Comparison of ENCODE assay signal across 22 cellular contexts in genomic region chr19:13112555-13112954, GRCh38. TPM values are rescaled to one million over a fixed set of nuclear protein-coding genes. Genes with fewer than 3 reads are reported as not detected.
A peak's percentile ranks its signal among the peaks of the same experiment; 100 is the strongest.
DNase-seq lines count a peak whose midpoint lies in the region; ATAC-seq, FAIRE-seq and TF ChIP-seq lines count a peak whose summit lies in the region.
"Had no signal": no experiment of that assay in that cellular context is flagged by ENCODE, and none has a peak within 500 bp of the region (broad histone marks: within the 10 kb centered on the region; RNA-seq: fewer than 3 reads in every experiment).

No MANE protein-coding gene starts in this region.

- TF ChIP-seq RAD21 in HepG2 (CRISPR knock-in tag; IDR thresholded peaks at IDR 0.05), result no peak

- H3K4me2 ChIP-seq in HepG2 (ENCODE audit: low read depth, low read length), result no peak overlapping the region
- H3K4me2 ChIP-seq in osteoblast (ENCODE audit: insufficient read depth, low read length), result no peak overlapping the region
- H3K4me2 ChIP-seq: BLaER1 had no signal

- no peaks in the 10 kb centered on the region for H3K9me3 ChIP-seq in HepG2 (ENCODE audit: low read length)
- H3K9me3 ChIP-seq in right lobe of liver, result no peaks in the 10 kb centered on the region
- H3K9me3 ChIP-seq in lower lobe of right lung, result no peaks in the 10 kb centered on the region
- no peaks in the 10 kb centered on the region for H3K9me3 ChIP-seq in osteoblast (ENCODE audit: low read depth, low read length)
- H3K9me3 ChIP-seq in suprapubic skin, result no peaks in the 10 kb centered on the region
- H3K9me3 ChIP-seq: BLaER1, HAP-1 had no signal

- H3K4me1 ChIP-seq in HepG2 (ENCODE audit: insufficient read depth, low read length) (peaks cover 11% of the 10 kb centered on the region), right lobe of liver (peaks cover 0 to 9% (median 3%) of the 10 kb centered on the region in 4 donors), lower lobe of right lung (peaks cover 17% of the 10 kb centered on the region), osteoblast (ENCODE audit: insufficient read depth, low read length) (peaks cover 18% of the 10 kb centered on the region), suprapubic skin (peaks cover 20% of the 10 kb centered on the region)

- no peak for FAIRE-seq in HepG2 (lab: Jason Lieb, UNC)
- FAIRE-seq: A204.1, D721Med, GM12892, H54 had no signal

- CTCF ChIA-PET in HepG2 (lab: Yijun Ruan, JAX; ENCODE audit: low intra/inter-chr PET ratio, low total read pairs), result no interaction called here

- WGBS in HepG2 (ENCODE audit: low lambda C conversion rate), result 98% methylated on average over 8 of the region's 10 CpGs
- no CpG with 5 or more reads among the region's 10 CpGs for WGBS in right lobe of liver (ENCODE audit: insufficient coverage, low coverage, low lambda C conversion rate, missing lambda C conversion rate)
- 90% methylated on average over 10 of the region's 10 CpGs for WGBS in suprapubic skin

- no peak overlapping the region for H3K9ac ChIP-seq in HepG2 (ENCODE audit: insufficient read depth, low read depth, low read length)
- H3K9ac ChIP-seq: BLaER1 had no signal

- TF ChIP-seq EP300 in HepG2 (IDR thresholded peaks at IDR 0.05; ENCODE audit: low read depth in 2 of 2, low read length in 2 of 2), result no peak
- TF ChIP-seq EP300 in HepG2 (CRISPR knock-in tag; IDR thresholded peaks at IDR 0.05; ENCODE audit: borderline replicate concordance), result no peak
- TF ChIP-seq EP300 in suprapubic skin (IDR thresholded peaks at IDR 0.05), result no peak

- H4K20me1 ChIP-seq in HepG2 (ENCODE audit: insufficient read depth, low read length) (no peaks in the 10 kb centered on the region), osteoblast (ENCODE audit: insufficient read depth, low read length) (no peaks in the 10 kb centered on the region)
- H4K20me1 ChIP-seq: BLaER1 had no signal

- H3K27me3 ChIP-seq in HepG2 (ENCODE audit: control insufficient read depth in 1 of 2, insufficient read depth in 2 of 2, low read length in 2 of 2) (no peaks in the 10 kb centered on the region; a peak in 1 of 5 replicates), right lobe of liver (no peaks in the 10 kb centered on the region), lower lobe of right lung (ENCODE audit: low read depth) (no peaks in the 10 kb centered on the region), osteoblast (ENCODE audit: insufficient read depth, low read length) (no peaks in the 10 kb centered on the region), suprapubic skin (no peaks in the 10 kb centered on the region)
- H3K27me3 ChIP-seq: BLaER1 had no signal

- DNase-seq in HepG2 (ENCODE audit: low spot score) (no peak), right lobe of liver (no peak), lower lobe of right lung (peak; percentile 33), osteoblast (ENCODE audit: insufficient read length, low spot score, missing footprints) (peak; percentile 73), suprapubic skin (ENCODE audit: low spot score in 2 of 2) (no peak)
- DNase-seq in stimulated activated naive CD4-positive, alpha-beta T cell treated with Interleukin-2 at 50 U/mL for 16 hours (lab: John Stamatoyannopoulos, UW), result no peak
- DNase-seq: CD4-positive, CD25-positive, alpha-beta regulatory T cell; CD8-positive, alpha-beta memory T cell; DMS 273 treated with DMSO at 0.1 percent for 48 hours; DMS79; EL; GDM1; GOT3; HFFc6 had no signal

- peaks cover 16% of the 10 kb centered on the region for H3K79me2 ChIP-seq in HepG2 (ENCODE audit: insufficient read depth, low read length)
- H3K79me2 ChIP-seq in osteoblast (ENCODE audit: insufficient read depth, low read length), result peaks cover 16% of the 10 kb centered on the region

- TF ChIP-seq POLR2A in HepG2 (IDR thresholded peaks at IDR 0.05; ENCODE audit: insufficient read depth in 1 of 2, low read depth in 2 of 2, low read length in 2 of 2), result no peak; a peak in 1 of 4 replicates
- TF ChIP-seq POLR2A in right lobe of liver (IDR thresholded peaks at IDR 0.05), result no peak
- no peak for TF ChIP-seq POLR2A in suprapubic skin (IDR thresholded peaks at IDR 0.05)

- H3K36me3 ChIP-seq in HepG2 (replicated peaks in 1 of 2; ENCODE audit: control insufficient read depth in 1 of 2, insufficient read depth in 2 of 2, low read length in 2 of 2) (peaks cover 10 to 18% of the 10 kb centered on the region in 2 experiments; a peak in 4 of 5 replicates), right lobe of liver (peaks cover 0 to 18% (median 0%) of the 10 kb centered on the region in 4 donors), lower lobe of right lung (peaks cover 36% of the 10 kb centered on the region), osteoblast (ENCODE audit: insufficient read depth, low read length) (peaks cover 26% of the 10 kb centered on the region), suprapubic skin (peaks cover 33% of the 10 kb centered on the region)

- no peak overlapping the region for H3K4me3 ChIP-seq in HepG2 (replicated peaks in 1 of 3; ENCODE audit: insufficient read depth in 1 of 3, low read depth in 2 of 3, low read length in 3 of 3)
- H3K4me3 ChIP-seq in right lobe of liver, result no peak overlapping the region
- H3K4me3 ChIP-seq in lower lobe of right lung, result no peak overlapping the region
- no peak overlapping the region for H3K4me3 ChIP-seq in osteoblast (ENCODE audit: insufficient read depth, low read length)
- no peak overlapping the region for H3K4me3 ChIP-seq in suprapubic skin
- H3K4me3 ChIP-seq: BLaER1, HAP-1 had no signal

- H3K27ac ChIP-seq in HepG2 (ENCODE audit: extremely low read length, insufficient read depth, low read length) (no peak overlapping the region), right lobe of liver (no peak overlapping the region), lower lobe of right lung (no peak overlapping the region), osteoblast (ENCODE audit: low read depth, low read length) (no peak overlapping the region), suprapubic skin (no peak overlapping the region)
- H3K27ac ChIP-seq: BLaER1, C4-2B had no signal

- in situ Hi-C loops in HepG2 (cut with HindIII; ENCODE audit: extremely low pct_ligation_motif_present, low pct_unique_long_range_greater_than_20kb), result no loop called here

- no peak for ATAC-seq in HepG2
- ATAC-seq in right lobe of liver, result no peak
- ATAC-seq in lower lobe of right lung, result no peak
- ATAC-seq in HG03442 (IDR thresholded peaks at IDR 0.05; ENCODE audit: unreplicated experiment), result no peak

- POLR2A ChIA-PET in HepG2 (lab: Yijun Ruan, JAX), result no interaction called here

- TF ChIP-seq CTCF in HepG2 (CRISPR knock-in tag; IDR thresholded peaks at IDR 0.05) (no peak), right lobe of liver (IDR thresholded peaks at IDR 0.05) (no peak), lower lobe of right lung (IDR thresholded peaks at IDR 0.05) (no peak), osteoblast (IDR thresholded peaks at IDR 0.05; ENCODE audit: extremely low read depth, low read depth, low read length) (no peak), suprapubic skin (IDR thresholded peaks at IDR 0.05) (no peak)

- BruUV-seq in HepG2 (replicated peaks; lab: Mats Ljungman, UMichigan), result no TSS peak

- H2AFZ ChIP-seq in HepG2 (ENCODE audit: low read length) (no peak overlapping the region), osteoblast (ENCODE audit: low read length) (no peak overlapping the region)

- intact Hi-C loops in HepG2 (cut with micrococcal nuclease; ENCODE audit: unreplicated experiment), result no loop called here
- intact Hi-C loops in right lobe of liver (cut with DNase I), result no loop called here
- intact Hi-C loops in lower lobe of right lung (cut with DNase I), result no loop called here

RNA-seq across cellular contexts. Expression of gene TRMT1, which starts 4.0 kb away (rescaled TPM):
- total RNA-seq in HepG2 (2016; rRNA removed; fragmentation: Illumina TruSeq; extraction: Trizol) (27.9 and 44.1 TPM in 2 replicates), right lobe of liver (10 to 100 TPM; 15.0 to 20.5 (median 17.2) TPM), lower lobe of right lung (29.3 TPM), osteoblast (18.6 and 29.7 TPM in 2 replicates), suprapubic skin (10 to 100 TPM; 35.1 to 46.2 (median 40.6) TPM)
- 9.6 and 11.8 TPM in 2 replicates for total RNA-seq in HepG2 (2016; cell fraction: cytosol; rRNA removed; fragmentation: Illumina TruSeq; extraction: Trizol; ENCODE audit: low read depth)
- total RNA-seq in HepG2 (2016; cell fraction: insoluble cytoplasmic fraction; rRNA removed; fragmentation: Illumina TruSeq; extraction: Trizol), result 23.9 and 45.4 TPM in 2 replicates
- total RNA-seq in HepG2 (2016; cell fraction: membrane; rRNA removed; fragmentation: Illumina TruSeq; extraction: Trizol), result 14.3 and 15.5 TPM in 2 replicates
- total RNA-seq in HepG2 (2016; cell fraction: nucleus; rRNA removed; fragmentation: Illumina TruSeq; extraction: Trizol), result 55.3 and 60.2 TPM in 2 replicates
- polyA plus RNA-seq in HepG2 (2011; rRNA removed), result 35.5 and 42.9 TPM in 2 replicates
- polyA plus RNA-seq in HepG2 (2011; cell fraction: cytosol; rRNA removed), result 16.0 and 24.0 TPM in 2 replicates
- 421 and 529 TPM in 2 replicates for polyA plus RNA-seq in HepG2 (2011; cell fraction: nucleus; rRNA removed)
- polyA plus RNA-seq in HepG2 (2012), result 22.9 and 29.0 TPM in 2 replicates
- polyA plus RNA-seq in HepG2 (2016; cell fraction: cytosol; fragmentation: Illumina TruSeq; extraction: Trizol; ENCODE audit: low read depth), result 9.7 and 9.9 TPM in 2 replicates
- polyA plus RNA-seq in HepG2 (2016; cell fraction: insoluble cytoplasmic fraction; fragmentation: Illumina TruSeq; extraction: Trizol; ENCODE audit: low read depth), result 24.6 and 27.1 TPM in 2 replicates
- polyA plus RNA-seq in HepG2 (2016; cell fraction: membrane; fragmentation: Illumina TruSeq; extraction: Trizol; ENCODE audit: low read depth), result 10.7 and 11.5 TPM in 2 replicates
- 144 and 171 TPM in 2 replicates for polyA plus RNA-seq in HepG2 (2016; cell fraction: nucleus; fragmentation: Illumina TruSeq; extraction: Trizol; ENCODE audit: insufficient read depth, low read depth)
- 61.2 and 61.3 TPM in 2 replicates for polyA minus RNA-seq in HepG2 (2011; rRNA and poly(A)+ RNA removed; ENCODE audit: low replicate concordance)
- polyA minus RNA-seq in HepG2 (2011; cell fraction: cytosol; rRNA and poly(A)+ RNA removed), result 12.5 and 24.5 TPM in 2 replicates
- 44.6 and 48.9 TPM in 2 replicates for polyA minus RNA-seq in HepG2 (2011; cell fraction: nucleus; rRNA and poly(A)+ RNA removed)

RNA-seq across cellular contexts. Expression of gene NACC1, which starts 5.5 kb away (rescaled TPM):
- total RNA-seq in HepG2 (2016; rRNA removed; fragmentation: Illumina TruSeq; extraction: Trizol) (31.8 and 46.7 TPM in 2 replicates), right lobe of liver (10 to 100 TPM; 19.2 to 30.3 (median 26.4) TPM), lower lobe of right lung (35.2 TPM), osteoblast (53.9 and 62.5 TPM in 2 replicates), suprapubic skin (10 to 100 TPM; 13.4 to 47.6 (median 35.3) TPM)
- total RNA-seq in HepG2 (2016; cell fraction: cytosol; rRNA removed; fragmentation: Illumina TruSeq; extraction: Trizol; ENCODE audit: low read depth), result 6.8 and 8.2 TPM in 2 replicates
- total RNA-seq in HepG2 (2016; cell fraction: insoluble cytoplasmic fraction; rRNA removed; fragmentation: Illumina TruSeq; extraction: Trizol), result 29.7 and 42.3 TPM in 2 replicates
- 37.1 and 38.6 TPM in 2 replicates for total RNA-seq in HepG2 (2016; cell fraction: membrane; rRNA removed; fragmentation: Illumina TruSeq; extraction: Trizol)
- 21.0 and 21.3 TPM in 2 replicates for total RNA-seq in HepG2 (2016; cell fraction: nucleus; rRNA removed; fragmentation: Illumina TruSeq; extraction: Trizol)
- 42.3 and 55.2 TPM in 2 replicates for polyA plus RNA-seq in HepG2 (2011; rRNA removed)
- 33.3 and 62.6 TPM in 2 replicates for polyA plus RNA-seq in HepG2 (2011; cell fraction: cytosol; rRNA removed)
- polyA plus RNA-seq in HepG2 (2011; cell fraction: nucleus; rRNA removed), result 93.5 and 114 TPM in 2 replicates
- polyA plus RNA-seq in HepG2 (2012), result 13.2 and 18.2 TPM in 2 replicates
- polyA plus RNA-seq in HepG2 (2016; cell fraction: cytosol; fragmentation: Illumina TruSeq; extraction: Trizol; ENCODE audit: low read depth), result 6.3 and 6.7 TPM in 2 replicates
- 35.6 and 46.3 TPM in 2 replicates for polyA plus RNA-seq in HepG2 (2016; cell fraction: insoluble cytoplasmic fraction; fragmentation: Illumina TruSeq; extraction: Trizol; ENCODE audit: low read depth)
- 28.2 and 28.5 TPM in 2 replicates for polyA plus RNA-seq in HepG2 (2016; cell fraction: membrane; fragmentation: Illumina TruSeq; extraction: Trizol; ENCODE audit: low read depth)
- polyA plus RNA-seq in HepG2 (2016; cell fraction: nucleus; fragmentation: Illumina TruSeq; extraction: Trizol; ENCODE audit: insufficient read depth, low read depth), result 37.4 and 39.4 TPM in 2 replicates
- 91.1 and 200 TPM in 2 replicates for polyA minus RNA-seq in HepG2 (2011; rRNA and poly(A)+ RNA removed; ENCODE audit: low replicate concordance)
- polyA minus RNA-seq in HepG2 (2011; cell fraction: cytosol; rRNA and poly(A)+ RNA removed), result 45.0 and 58.7 TPM in 2 replicates
- polyA minus RNA-seq in HepG2 (2011; cell fraction: nucleus; rRNA and poly(A)+ RNA removed), result 12.7 and 13.6 TPM in 2 replicates

RNA-seq across cellular contexts. Expression of gene LYL1, which starts 9.9 kb away (rescaled TPM):
- total RNA-seq in HepG2 (2016; rRNA removed; fragmentation: Illumina TruSeq; extraction: Trizol) (0.69 and 0.75 TPM in 2 replicates), right lobe of liver (1 to 10 TPM; 1.1 to 3.7 (median 2.3) TPM), lower lobe of right lung (27.2 TPM), osteoblast (0.29 and 0.36 TPM in 2 replicates), suprapubic skin (1 to 10 TPM; 1.5 to 2.7 (median 2.2) TPM)
- 0.79 and 0.91 TPM in 2 replicates for total RNA-seq in HepG2 (2016; cell fraction: cytosol; rRNA removed; fragmentation: Illumina TruSeq; extraction: Trizol; ENCODE audit: low read depth)
- total RNA-seq in HepG2 (2016; cell fraction: insoluble cytoplasmic fraction; rRNA removed; fragmentation: Illumina TruSeq; extraction: Trizol), result 0.40 and 0.97 TPM in 2 replicates
- 0.74 and 0.90 TPM in 2 replicates for total RNA-seq in HepG2 (2016; cell fraction: membrane; rRNA removed; fragmentation: Illumina TruSeq; extraction: Trizol)
- total RNA-seq in HepG2 (2016; cell fraction: nucleus; rRNA removed; fragmentation: Illumina TruSeq; extraction: Trizol), result 0.31 and 0.75 TPM in 2 replicates
- 0.72 and 0.92 TPM in 2 replicates for polyA plus RNA-seq in HepG2 (2011; rRNA removed)
- polyA plus RNA-seq in HepG2 (2011; cell fraction: cytosol; rRNA removed), result 0.71 and 1.6 TPM in 2 replicates
- 2.0 and 2.6 TPM in 2 replicates for polyA plus RNA-seq in HepG2 (2011; cell fraction: nucleus; rRNA removed)
- polyA plus RNA-seq in HepG2 (2012), result 0.31 and 0.32 TPM in 2 replicates
- 0.57 and 0.66 TPM in 2 replicates for polyA plus RNA-seq in HepG2 (2016; cell fraction: cytosol; fragmentation: Illumina TruSeq; extraction: Trizol; ENCODE audit: low read depth)
- polyA plus RNA-seq in HepG2 (2016; cell fraction: insoluble cytoplasmic fraction; fragmentation: Illumina TruSeq; extraction: Trizol; ENCODE audit: low read depth), result 0.51 and 0.59 TPM in 2 replicates
- 0.76 and 0.86 TPM in 2 replicates for polyA plus RNA-seq in HepG2 (2016; cell fraction: membrane; fragmentation: Illumina TruSeq; extraction: Trizol; ENCODE audit: low read depth)
- polyA plus RNA-seq in HepG2 (2016; cell fraction: nucleus; fragmentation: Illumina TruSeq; extraction: Trizol; ENCODE audit: insufficient read depth, low read depth), result 0.93 and 1.5 TPM in 2 replicates
- polyA minus RNA-seq in HepG2 (2011; rRNA and poly(A)+ RNA removed; ENCODE audit: low replicate concordance), result 0.09 and 1.9 TPM in 2 replicates
- 0.49 and 0.70 TPM in 2 replicates for polyA minus RNA-seq in HepG2 (2011; cell fraction: cytosol; rRNA and poly(A)+ RNA removed)
- 0.64 and 1.1 TPM in 2 replicates for polyA minus RNA-seq in HepG2 (2011; cell fraction: nucleus; rRNA and poly(A)+ RNA removed)

RNA-seq across cellular contexts. Expression of gene STX10, which starts 37.6 kb away (rescaled TPM):
- total RNA-seq in HepG2 (2016; rRNA removed; fragmentation: Illumina TruSeq; extraction: Trizol) (36.8 and 47.9 TPM in 2 replicates), right lobe of liver (10 to 100 TPM; 18.2 to 41.5 (median 23.4) TPM), lower lobe of right lung (82.7 TPM), osteoblast (78.4 and 81.1 TPM in 2 replicates), suprapubic skin (100 to 1,000 TPM in 1 of 4 donors, 10 to 100 TPM in 3; 71.9 to 110 (median 82.2) TPM)
- total RNA-seq in HepG2 (2016; cell fraction: cytosol; rRNA removed; fragmentation: Illumina TruSeq; extraction: Trizol; ENCODE audit: low read depth), result 56.0 and 67.5 TPM in 2 replicates
- total RNA-seq in HepG2 (2016; cell fraction: insoluble cytoplasmic fraction; rRNA removed; fragmentation: Illumina TruSeq; extraction: Trizol), result 33.4 and 50.3 TPM in 2 replicates
- total RNA-seq in HepG2 (2016; cell fraction: membrane; rRNA removed; fragmentation: Illumina TruSeq; extraction: Trizol), result 78.5 and 90.1 TPM in 2 replicates
- 27.2 and 35.2 TPM in 2 replicates for total RNA-seq in HepG2 (2016; cell fraction: nucleus; rRNA removed; fragmentation: Illumina TruSeq; extraction: Trizol)
- polyA plus RNA-seq in HepG2 (2011; rRNA removed), result 66.4 and 85.5 TPM in 2 replicates
- polyA plus RNA-seq in HepG2 (2011; cell fraction: cytosol; rRNA removed), result 58.0 and 78.9 TPM in 2 replicates
- 198 and 219 TPM in 2 replicates for polyA plus RNA-seq in HepG2 (2011; cell fraction: nucleus; rRNA removed)
- 28.8 and 43.3 TPM in 2 replicates for polyA plus RNA-seq in HepG2 (2012)
- 79.7 and 89.7 TPM in 2 replicates for polyA plus RNA-seq in HepG2 (2016; cell fraction: cytosol; fragmentation: Illumina TruSeq; extraction: Trizol; ENCODE audit: low read depth)
- polyA plus RNA-seq in HepG2 (2016; cell fraction: insoluble cytoplasmic fraction; fragmentation: Illumina TruSeq; extraction: Trizol; ENCODE audit: low read depth), result 39.4 and 44.9 TPM in 2 replicates
- 85.7 and 88.6 TPM in 2 replicates for polyA plus RNA-seq in HepG2 (2016; cell fraction: membrane; fragmentation: Illumina TruSeq; extraction: Trizol; ENCODE audit: low read depth)
- polyA plus RNA-seq in HepG2 (2016; cell fraction: nucleus; fragmentation: Illumina TruSeq; extraction: Trizol; ENCODE audit: insufficient read depth, low read depth), result 76.5 and 85.3 TPM in 2 replicates
- polyA minus RNA-seq in HepG2 (2011; rRNA and poly(A)+ RNA removed; ENCODE audit: low replicate concordance), result 37.6 and 153 TPM in 2 replicates
- 11.9 and 14.2 TPM in 2 replicates for polyA minus RNA-seq in HepG2 (2011; cell fraction: cytosol; rRNA and poly(A)+ RNA removed)
- polyA minus RNA-seq in HepG2 (2011; cell fraction: nucleus; rRNA and poly(A)+ RNA removed), result 10.3 and 12.1 TPM in 2 replicates

RNA-seq across cellular contexts. Expression of gene IER2, which starts 37.7 kb away (rescaled TPM):
- total RNA-seq in HepG2 (2016; rRNA removed; fragmentation: Illumina TruSeq; extraction: Trizol) (10.0 and 14.3 TPM in 2 replicates), right lobe of liver (10 to 100 TPM; 19.1 to 86.6 (median 23.8) TPM), lower lobe of right lung (80.2 TPM), osteoblast (14.8 and 15.9 TPM in 2 replicates), suprapubic skin (100 to 1,000 TPM; 154 to 377 (median 214) TPM)
- 5.0 and 5.9 TPM in 2 replicates for total RNA-seq in HepG2 (2016; cell fraction: cytosol; rRNA removed; fragmentation: Illumina TruSeq; extraction: Trizol; ENCODE audit: low read depth)
- total RNA-seq in HepG2 (2016; cell fraction: insoluble cytoplasmic fraction; rRNA removed; fragmentation: Illumina TruSeq; extraction: Trizol), result 8.1 and 16.1 TPM in 2 replicates
- total RNA-seq in HepG2 (2016; cell fraction: membrane; rRNA removed; fragmentation: Illumina TruSeq; extraction: Trizol), result 10.0 and 11.1 TPM in 2 replicates
- 12.6 and 13.6 TPM in 2 replicates for total RNA-seq in HepG2 (2016; cell fraction: nucleus; rRNA removed; fragmentation: Illumina TruSeq; extraction: Trizol)
- 10.1 and 12.9 TPM in 2 replicates for polyA plus RNA-seq in HepG2 (2011; rRNA removed)
- polyA plus RNA-seq in HepG2 (2011; cell fraction: cytosol; rRNA removed), result 14.4 and 15.3 TPM in 2 replicates
- 84.6 and 97.2 TPM in 2 replicates for polyA plus RNA-seq in HepG2 (2011; cell fraction: nucleus; rRNA removed)
- polyA plus RNA-seq in HepG2 (2012), result 20.1 and 25.8 TPM in 2 replicates
- 5.5 and 5.8 TPM in 2 replicates for polyA plus RNA-seq in HepG2 (2016; cell fraction: cytosol; fragmentation: Illumina TruSeq; extraction: Trizol; ENCODE audit: low read depth)
- polyA plus RNA-seq in HepG2 (2016; cell fraction: insoluble cytoplasmic fraction; fragmentation: Illumina TruSeq; extraction: Trizol; ENCODE audit: low read depth), result 17.5 and 22.6 TPM in 2 replicates
- 9.7 and 9.8 TPM in 2 replicates for polyA plus RNA-seq in HepG2 (2016; cell fraction: membrane; fragmentation: Illumina TruSeq; extraction: Trizol; ENCODE audit: low read depth)
- 39.1 and 40.8 TPM in 2 replicates for polyA plus RNA-seq in HepG2 (2016; cell fraction: nucleus; fragmentation: Illumina TruSeq; extraction: Trizol; ENCODE audit: insufficient read depth, low read depth)
- 8.1 and 9.7 TPM in 2 replicates for polyA minus RNA-seq in HepG2 (2011; rRNA and poly(A)+ RNA removed; ENCODE audit: low replicate concordance)
- polyA minus RNA-seq in HepG2 (2011; cell fraction: cytosol; rRNA and poly(A)+ RNA removed), result 7.0 and 7.3 TPM in 2 replicates
- 9.7 and 9.9 TPM in 2 replicates for polyA minus RNA-seq in HepG2 (2011; cell fraction: nucleus; rRNA and poly(A)+ RNA removed)

Comparison
In these comparisons a context has a peak if more than half of its experiments do, and no peak if none do; other contexts are left out.
1. DNase-seq: peak in lower lobe of right lung (single experiment) and osteoblast (single experiment); none in HepG2 (single experiment), right lobe of liver (0 of 3), suprapubic skin (0 of 2) and stimulated activated naive CD4-positive, alpha-beta T cell treated with Interleukin-2 at 50 U/mL for 16 hours (single experiment).